In genomic region chr5:80245986-80246781, GRCh38 we compare ENCODE assay signal across 9 cellular contexts. TPM values are rescaled to one million over a fixed set of nuclear protein-coding genes. Genes with fewer than 3 reads are reported as not detected.
DNase-seq lines count a peak whose midpoint lies in the region; ATAC-seq and TF ChIP-seq lines count a peak whose summit lies in the region.
"Had no signal": no experiment of that assay in that cellular context is flagged by ENCODE, and none has a peak within 500 bp of the region (broad histone marks: within the 10 kb centered on the region; RNA-seq: fewer than 3 reads in every experiment).

No MANE protein-coding gene starts in this region.

- peak overlapping the region; percentile 6 to 57 for H3K27ac ChIP-seq in right atrium auricular region
- H3K27ac ChIP-seq in thoracic aorta: peak overlapping the region in 1 of 2 donors; percentile 29

- H3K36me3 ChIP-seq in right atrium auricular region (no peaks in the 10 kb centered on the region), thoracic aorta (no peaks in the 10 kb centered on the region)

- peak overlapping the region; percentile 72 for H3K27ac Mint-ChIP-seq in activated CD4-positive, alpha-beta T cell treated with anti-CD3 and anti-CD28 coated beads for 36 hours
- H3K27ac Mint-ChIP-seq in activated naive CD8-positive, alpha-beta T cell treated with anti-CD3 and anti-CD28 coated beads, Interleukin-2, amount 50 U/mL, for 24 hours: peak overlapping the region; percentile 80

- intact Hi-C loops in activated CD4-positive, alpha-beta T cell treated with anti-CD3 and anti-CD28 coated beads for 36 hours (cut with DNase I, micrococcal nuclease): loop anchor here (2.0 to 5.0 kb wide), 4 partner anchors 29 to 1009 kb away; partner anchors contain the start of gene JMY (in 1 of the 2)
- intact Hi-C loops in posterior vena cava (cut with DNase I): no loop called here

- TF ChIP-seq CTCF in right atrium auricular region (IDR thresholded peaks at IDR 0.05) (no peak), thoracic aorta (IDR thresholded peaks at IDR 0.05) (no peak), GM13976 (IDR thresholded peaks at IDR 0.05; ENCODE audit: borderline replicate concordance, control extremely low read depth, extremely low read depth, insufficient read depth, missing control alignments) (no peak)

- H3K27me3 Mint-ChIP-seq in activated CD4-positive, alpha-beta T cell treated with anti-CD3 and anti-CD28 coated beads for 36 hours: no peaks in the 10 kb centered on the region
- no peaks in the 10 kb centered on the region for H3K27me3 Mint-ChIP-seq in activated naive CD8-positive, alpha-beta T cell treated with anti-CD3 and anti-CD28 coated beads, Interleukin-2, amount 50 U/mL, for 24 hours

- H3K9me3 ChIP-seq in right atrium auricular region (peaks cover 0 to 7% of the 10 kb centered on the region in 2 donors), thoracic aorta (no peaks in the 10 kb centered on the region)

- no peak for DNase-seq in activated CD4-positive, alpha-beta T cell treated with anti-CD3 and anti-CD28 coated beads for 36 hours
- no peak for DNase-seq in activated CD4-positive, alpha-beta T cell treated with anti-CD3 and anti-CD28 coated beads for 1 hour
- DNase-seq in activated naive CD8-positive, alpha-beta T cell treated with anti-CD3 and anti-CD28 coated beads, Interleukin-2, amount 50 U/mL, for 24 hours: no peak
- DNase-seq in right atrium auricular region (ENCODE audit: low spot score) (no peak), thoracic aorta (ENCODE audit: low spot score) (no peak), GM13976 (ENCODE audit: low spot score) (no peak), posterior vena cava (ENCODE audit: low spot score) (no peak)
- DNase-seq: activated CD4-positive, alpha-beta T cell treated with anti-CD3 and anti-CD28 coated beads for 4 hours had no signal

- H3K4me3 ChIP-seq in right atrium auricular region (no peak overlapping the region), thoracic aorta (peak overlapping the region; percentile 56)

- CTCF ChIA-PET in activated CD4-positive, alpha-beta T cell treated with anti-CD3 and anti-CD28 coated beads for 36 hours (lab: Charles Lee): interaction anchor here (0.6 to 1.4 kb wide), 7 partner anchors 10 to 1210 kb away, joined by 3 to 4 read pairs (median 3); partner anchors contain the start of gene SERINC5

- peak overlapping the region; percentile 41 for H3K4me3 Mint-ChIP-seq in activated CD4-positive, alpha-beta T cell treated with anti-CD3 and anti-CD28 coated beads for 36 hours
- H3K4me3 Mint-ChIP-seq in activated naive CD8-positive, alpha-beta T cell treated with anti-CD3 and anti-CD28 coated beads, Interleukin-2, amount 50 U/mL, for 24 hours: peak overlapping the region; percentile 38

- H3K9me3 Mint-ChIP-seq in activated CD4-positive, alpha-beta T cell treated with anti-CD3 and anti-CD28 coated beads for 36 hours (ENCODE audit: low read depth): peaks cover 12% of the 10 kb centered on the region
- H3K9me3 Mint-ChIP-seq in activated naive CD8-positive, alpha-beta T cell treated with anti-CD3 and anti-CD28 coated beads, Interleukin-2, amount 50 U/mL, for 24 hours: peaks cover 19% of the 10 kb centered on the region

- in situ Hi-C loops in GM13976 (cut with MboI; ENCODE audit: low sequenced_read_pairs, unreplicated experiment): no loop called here

- peaks cover 50% of the 10 kb centered on the region for H3K36me3 Mint-ChIP-seq in activated CD4-positive, alpha-beta T cell treated with anti-CD3 and anti-CD28 coated beads for 36 hours (ENCODE audit: low read depth)
- H3K36me3 Mint-ChIP-seq in activated naive CD8-positive, alpha-beta T cell treated with anti-CD3 and anti-CD28 coated beads, Interleukin-2, amount 50 U/mL, for 24 hours (ENCODE audit: low read depth): peaks cover 31% of the 10 kb centered on the region

- ATAC-seq in activated CD4-positive, alpha-beta T cell treated with anti-CD3 and anti-CD28 coated beads for 36 hours: no peak
- no peak for ATAC-seq in activated naive CD8-positive, alpha-beta T cell treated with anti-CD3 and anti-CD28 coated beads, Interleukin-2, amount 50 U/mL, for 24 hours
- no peak for ATAC-seq in thoracic aorta (ENCODE audit: insufficient number of reproducible peaks, low FRiP score, low read depth)
- ATAC-seq in GM19328 (IDR thresholded peaks at IDR 0.05; ENCODE audit: unreplicated experiment): no peak

- H3K4me1 ChIP-seq in right atrium auricular region (peaks cover 0 to 22% of the 10 kb centered on the region in 2 donors), thoracic aorta (ENCODE audit: control insufficient read depth in 1 of 2, low read depth in 2 of 2) (peaks cover 18 to 31% of the 10 kb centered on the region in 2 donors)

- no peaks in the 10 kb centered on the region for H3K27me3 ChIP-seq in right atrium auricular region
- H3K27me3 ChIP-seq in thoracic aorta (replicated peaks; ENCODE audit: insufficient read depth): no peaks in the 10 kb centered on the region

- POLR2A ChIA-PET in activated CD4-positive, alpha-beta T cell treated with anti-CD3 and anti-CD28 coated beads for 36 hours (lab: Charles Lee): interaction anchor here (1.4 kb wide), 1 partner anchor 10 kb away, joined by 5 read pairs; the partner anchor contains the start of gene SERINC5

- H3K4me1 Mint-ChIP-seq in activated CD4-positive, alpha-beta T cell treated with anti-CD3 and anti-CD28 coated beads for 36 hours: peaks cover 62% of the 10 kb centered on the region
- peaks cover 65% of the 10 kb centered on the region for H3K4me1 Mint-ChIP-seq in activated naive CD8-positive, alpha-beta T cell treated with anti-CD3 and anti-CD28 coated beads, Interleukin-2, amount 50 U/mL, for 24 hours

RNA-seq across cellular contexts. Expression of gene SERINC5, which starts 9.7 kb away (rescaled TPM):
- 10 to 100 TPM; 28.1 to 36.0 TPM for total RNA-seq in activated CD4-positive, alpha-beta T cell treated with anti-CD3 and anti-CD28 coated beads for 36 hours
- total RNA-seq in right atrium auricular region: 10 to 100 TPM in 1 of 2 donors, 1 to 10 TPM in 1; 9.2 to 11.0 TPM
- 10 to 100 TPM; 12.8 to 13.9 TPM for total RNA-seq in thoracic aorta
- 10 to 100 TPM; 13.5 to 14.7 TPM for total RNA-seq in posterior vena cava

Comparison
In these comparisons a context has a peak if more than half of its experiments do, and no peak if none do; other contexts are left out.
1. intact Hi-C loops: an anchor here in activated CD4-positive, alpha-beta T cell treated with anti-CD3 and anti-CD28 coated beads for 36 hours (2.0 to 5.0 kb wide); none called in posterior vena cava.